ENCODE assay signal across 27 cellular contexts in the genomic region with DNA sequence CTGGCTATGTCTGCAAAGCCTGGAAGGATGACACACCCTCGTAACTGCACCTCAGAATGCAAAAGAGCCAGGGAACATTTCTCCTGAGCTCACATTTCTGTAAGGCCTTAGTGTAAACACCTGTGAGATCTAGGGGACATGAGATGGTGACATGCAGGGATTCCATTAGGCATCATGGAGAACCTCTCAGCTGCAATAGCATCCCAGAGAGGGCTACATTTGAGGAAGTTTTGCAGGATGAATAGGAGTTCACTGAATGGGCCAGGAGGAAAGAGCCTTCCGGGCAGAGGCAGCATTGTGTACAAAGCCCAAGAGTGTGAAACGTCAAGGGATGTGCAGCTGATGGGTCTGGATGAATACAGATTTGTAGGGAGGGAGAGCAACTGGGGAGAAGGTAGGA.
"Had no signal": no experiment of that assay in that cellular context is flagged by ENCODE, and none has a peak within 500 bp of the region (broad histone marks: within the 10 kb centered on the region; RNA-seq: fewer than 3 reads in every experiment).

No MANE protein-coding gene starts in this region.

- H3K36me3 ChIP-seq: left lung, lower lobe of right lung, right atrium auricular region, right lobe of liver, stomach, thyroid gland, transverse colon, upper lobe of right lung had no signal

- FAIRE-seq: islet of Langerhans, kidney, urothelium cell line had no signal

- H3K27me3 ChIP-seq: right atrium auricular region, right lobe of liver, testis, thyroid gland, upper lobe of right lung had no signal

- H3K27ac ChIP-seq: left lung, lower lobe of right lung, parathyroid adenoma, right atrium auricular region, right lobe of liver, stomach, testis, thyroid gland, transverse colon, upper lobe of right lung had no signal

- DNase-seq: hippocampal formation; immature natural killer cell; kidney; left colon; left lung; lower lobe of right lung; mammary epithelial cell; mesenchymal stem cell; naive thymus-derived CD8-positive, alpha-beta T cell; occipital lobe; right lobe of liver; stimulated activated CD4-positive, alpha-beta T cell treated with anti-CD3 and anti-CD28 coated beads, Interleukin-12 subunit alpha, Interleukin-12 subunit beta, amount 100 ng/mL, for 4 hours; stimulated activated CD4-positive, alpha-beta T cell treated with anti-CD3 and anti-CD28 coated beads, Interleukin-15, amount 100 ng/mL, for 24 hours; stimulated activated CD4-positive, alpha-beta T cell treated with anti-CD3 and anti-CD28 coated beads, Interleukin-2, amount 100 ng/mL, for 24 hours; stimulated activated CD4-positive, alpha-beta T cell treated with anti-CD3 and anti-CD28 coated beads, Interleukin-4, amount 100 ng/mL, for 1 hour; stimulated activated naive B cell treated with anti-CD40 and anti-IgM and Interleukin-4, amounts not matched to agents 10 μg/mL and 1 μg/mL and 100 μg/mL, for 72 hours; stimulated activated naive CD8-positive, alpha-beta T cell treated with anti-CD3 and anti-CD28 coated beads, Interleukin-15, Interleukin-2, amounts not matched to agents 100 U/mL and 50 U/mL, for 24 hours; stomach; testis; thyroid gland; transverse colon; upper lobe of right lung had no signal

- ATAC-seq: left colon; left lung; lower lobe of right lung; naive thymus-derived CD8-positive, alpha-beta T cell; stimulated activated naive B cell treated with anti-CD40 and anti-IgM and Interleukin-4, amounts not matched to agents 10 μg/mL and 1 μg/mL and 100 μg/mL, for 72 hours; stimulated activated naive CD8-positive, alpha-beta T cell treated with anti-CD3 and anti-CD28 coated beads, Interleukin-15, Interleukin-2, amounts not matched to agents 100 U/mL and 50 U/mL, for 24 hours; upper lobe of right lung had no signal

- H3K9me3 ChIP-seq: left lung, lower lobe of right lung, right atrium auricular region, right lobe of liver, testis, thyroid gland, transverse colon, upper lobe of right lung had no signal

- H3K4me3 ChIP-seq: left lung, lower lobe of right lung, right atrium auricular region, right lobe of liver, smooth muscle cell, stomach, testis, thyroid gland, transverse colon, upper lobe of right lung had no signal

- H3K4me1 ChIP-seq: left lung, lower lobe of right lung, parathyroid adenoma, right lobe of liver, stomach, testis, transverse colon, upper lobe of right lung had no signal
